In genomic region chr5:98651715-98652114, GRCh38 we compare ENCODE assay signal across 22 cellular contexts.
"Had no signal": no experiment of that assay in that cellular context is flagged by ENCODE, and none has a peak within 500 bp of the region (broad histone marks: within the 10 kb centered on the region; RNA-seq: fewer than 3 reads in every experiment).

No MANE protein-coding gene starts in this region.

- H3K36me3 ChIP-seq: brain microvascular endothelial cell, colonic mucosa, left lung, stomach, suprapubic skin, tibial nerve had no signal

- H2AFZ ChIP-seq: neural progenitor cell had no signal

- H3K27me3 ChIP-seq: brain microvascular endothelial cell, colonic mucosa, dorsolateral prefrontal cortex, left lung, neural progenitor cell, stomach, suprapubic skin, tibial nerve had no signal

- H3K9me3 ChIP-seq: colonic mucosa, left lung, stomach, suprapubic skin, tibial nerve had no signal

- DNase-seq: activated CD4-positive, alpha-beta T cell treated with anti-CD3 and anti-CD28 coated beads, Interleukin-2, amount 50 U/mL, for 4 hours; activated CD8-positive, alpha-beta memory T cell treated with anti-CD3 and anti-CD28 coated beads for 24 hours; activated CD8-positive, alpha-beta memory T cell treated with anti-CD3 and anti-CD28 coated beads, Interleukin-2, amount 50 U/mL, for 4 hours; activated T-cell treated with anti-CD3 and anti-CD28 coated beads, Interleukin-2, amount 50 U/mL, for 24 hours; aorta; brain microvascular endothelial cell; colonic mucosa; dorsolateral prefrontal cortex; effector memory CD8-positive, alpha-beta T cell; left lung; naive thymus-derived CD8-positive, alpha-beta T cell; small intestine; stimulated activated CD4-positive, alpha-beta T cell treated with anti-CD3 and anti-CD28 coated beads, Interleukin-2, amount 100 ng/mL, for 24 hours; stomach had no signal

- H3K4me1 ChIP-seq: colonic mucosa, left lung, suprapubic skin had no signal

- FAIRE-seq: small intestine, TTC549 had no signal

- ATAC-seq: activated naive CD4-positive, alpha-beta T cell treated with anti-CD3 and anti-CD28 coated beads, Interleukin-2, amount 50 U/mL, for 72 hours; activated T-helper 17 cell treated with anti-CD3 and anti-CD28 coated beads, Interleukin-2, amount 50 U/mL, for 72 hours; effector memory CD8-positive, alpha-beta T cell; left lung; naive thymus-derived CD8-positive, alpha-beta T cell; sciatic nerve; stimulated activated effector memory CD8-positive, alpha-beta T cell treated with anti-CD3 and anti-CD28 coated beads, Interleukin-12 subunit alpha, Interleukin-12 subunit beta, amount 100 ng/mL, for 72 hours had no signal

- H3K27ac ChIP-seq: brain microvascular endothelial cell, colonic mucosa, dorsolateral prefrontal cortex, left lung, neural progenitor cell, stomach, suprapubic skin, tibial nerve had no signal

- H3K4me2 ChIP-seq: neural progenitor cell had no signal

- H3K4me3 ChIP-seq: colonic mucosa, dorsolateral prefrontal cortex, left lung, neural progenitor cell, stomach, suprapubic skin, tibial nerve had no signal

- H3K9ac ChIP-seq: neural progenitor cell had no signal
